1 cellular context compared by ENCODE assay signal in genomic region chr17:75405365-75406221, GRCh38.
TF ChIP-seq lines count a peak whose summit lies in the region.

Gene GRB2, minus strand, starts transcription at chr17:75405678. Its CDS starts 12,050 bp downstream, at chr17:75393628.

TF ChIP-seq in K562, 482 proteins besides CTCF, POLR2A, EP300 and RAD21 (continued from another document and continues in another):
- TF ChIP-seq PREB (CRISPR knock-in tag; IDR thresholded peaks at IDR 0.05), result no peak
- peak; percentile 78 for TF ChIP-seq POLR2B (IDR thresholded peaks at IDR 0.05; ENCODE audit: low read depth, partially characterized antibody)
- no peak for TF ChIP-seq SNRNP70 (optimal IDR thresholded peaks at IDR 0.05; ENCODE audit: low read depth, low read length)
- TF ChIP-seq TRIM25 (IDR thresholded peaks at IDR 0.05; ENCODE audit: borderline replicate concordance), result no peak
- no peak for TF ChIP-seq FUS (optimal IDR thresholded peaks at IDR 0.05; ENCODE audit: low read depth, low read length)
- TF ChIP-seq ETS2 (tag; IDR thresholded peaks at IDR 0.05; ENCODE audit: borderline replicate concordance, poor library complexity, severe bottlenecking), result no peak
- TF ChIP-seq CTBP1 (IDR thresholded peaks at IDR 0.05; ENCODE audit: borderline replicate concordance), result peak; percentile 49; the same call in 1 of the 2 replicates
- TF ChIP-seq PPARD (CRISPR knock-in tag; IDR thresholded peaks at IDR 0.05), result no peak
- peak; percentile 78; the same call in 1 of the 2 replicates for TF ChIP-seq ERF (CRISPR knock-in tag; IDR thresholded peaks at IDR 0.05)
- TF ChIP-seq BRF1 (IDR thresholded peaks at IDR 0.05; ENCODE audit: borderline replicate concordance, extremely low read depth, insufficient read length), result no peak
- peak; percentile 34; the same call in 1 of the 2 replicates for TF ChIP-seq CBX1 (IDR thresholded peaks at IDR 0.05; ENCODE audit: low read depth)
- no peak for TF ChIP-seq HMG20B (CRISPR knock-in tag; IDR thresholded peaks at IDR 0.05)
- TF ChIP-seq NFXL1 (CRISPR knock-in tag; IDR thresholded peaks at IDR 0.05), result no peak
- TF ChIP-seq SRF (CRISPR knock-in tag; IDR thresholded peaks at IDR 0.05), result peak in 1 of 2 experiments; percentile 33; a peak in 1 of 4 replicates
- no peak for TF ChIP-seq MXD1 (CRISPR knock-in tag; IDR thresholded peaks at IDR 0.05; ENCODE audit: borderline replicate concordance, poor library complexity, severe bottlenecking)
- TF ChIP-seq NCOA6 (IDR thresholded peaks at IDR 0.05), result no peak
- no peak for TF ChIP-seq NR3C1 (CRISPR knock-in tag; IDR thresholded peaks at IDR 0.05)
- peak in 1 of 2 experiments; percentile 18; a peak in 1 of 4 replicates for TF ChIP-seq UBTF (IDR thresholded peaks at IDR 0.05; ENCODE audit: borderline replicate concordance in 1 of 2, low read depth in 2 of 2, low read length in 2 of 2)
- peak; percentile 5; the same call in 1 of the 2 replicates for TF ChIP-seq ELF2 (CRISPR knock-in tag; IDR thresholded peaks at IDR 0.05)
- no peak for TF ChIP-seq GATA2 (CRISPR knock-in tag; IDR thresholded peaks at IDR 0.05)
- no peak for TF ChIP-seq BMI1 (IDR thresholded peaks at IDR 0.05; ENCODE audit: low read length)
- TF ChIP-seq DEAF1 (CRISPR knock-in tag; IDR thresholded peaks at IDR 0.05), result no peak
- TF ChIP-seq SAFB (IDR thresholded peaks at IDR 0.05; ENCODE audit: borderline replicate concordance, low read depth, low read length), result no peak
- TF ChIP-seq BCL6 (CRISPR knock-in tag; IDR thresholded peaks at IDR 0.05), result no peak
- TF ChIP-seq SPI1 (IDR thresholded peaks at IDR 0.05; ENCODE audit: borderline replicate concordance, low read depth, low read length), result no peak
- TF ChIP-seq CUX1 (CRISPR knock-in tag; IDR thresholded peaks at IDR 0.05), result no peak
- no peak for TF ChIP-seq NR4A1 (CRISPR knock-in tag; IDR thresholded peaks at IDR 0.05)
- TF ChIP-seq NR4A1 (tag; IDR thresholded peaks at IDR 0.05), result no peak
- TF ChIP-seq ATF1 (CRISPR knock-in tag; IDR thresholded peaks at IDR 0.05), result no peak
- no peak for TF ChIP-seq ATF1 (tag; IDR thresholded peaks at IDR 0.05)
- TF ChIP-seq IRF9 (tag; IDR thresholded peaks at IDR 0.05), result no peak
- TF ChIP-seq E2F3 (CRISPR knock-in tag; IDR thresholded peaks at IDR 0.05), result no peak
- TF ChIP-seq ZBTB2 (IDR thresholded peaks at IDR 0.05), result peak; percentile 97
- TF ChIP-seq MLX (CRISPR knock-in tag; conservative IDR thresholded peaks at IDR 0.05), result no peak
- TF ChIP-seq HNRNPL (IDR thresholded peaks at IDR 0.05; ENCODE audit: low read depth, low read length), result no peak
- TF ChIP-seq SP2 (IDR thresholded peaks at IDR 0.05; ENCODE audit: extremely low read depth, low read depth, low read length, poor library complexity, severe bottlenecking), result no peak
- TF ChIP-seq MAFG (tag; conservative IDR thresholded peaks at IDR 0.05), result no peak
- no peak for TF ChIP-seq MTF1 (CRISPR knock-in tag; IDR thresholded peaks at IDR 0.05; ENCODE audit: borderline replicate concordance)
- no peak for TF ChIP-seq ZBTB12 (CRISPR knock-in tag; IDR thresholded peaks at IDR 0.05)
- no peak for TF ChIP-seq CBFB (CRISPR knock-in tag; IDR thresholded peaks at IDR 0.05)
- no peak for TF ChIP-seq ZNF707 (CRISPR knock-in tag; conservative IDR thresholded peaks at IDR 0.05)
- peak; percentile 61 for TF ChIP-seq CXXC5 (CRISPR knock-in tag; IDR thresholded peaks at IDR 0.05)
- TF ChIP-seq GTF2F1 (IDR thresholded peaks at IDR 0.05; ENCODE audit: low read depth, low read length), result no peak
- TF ChIP-seq OTX1 (CRISPR knock-in tag; IDR thresholded peaks at IDR 0.05), result no peak
- peak; percentile 41 for TF ChIP-seq NEUROD1 (IDR thresholded peaks at IDR 0.05; ENCODE audit: borderline replicate concordance, low read depth, low read length, partially characterized antibody)
- no peak for TF ChIP-seq CREB5 (CRISPR knock-in tag; IDR thresholded peaks at IDR 0.05)
- no peak for TF ChIP-seq PURB (CRISPR knock-in tag; IDR thresholded peaks at IDR 0.05; ENCODE audit: low read depth)
- TF ChIP-seq MTA2 (IDR thresholded peaks at IDR 0.05; ENCODE audit: low read depth), result no peak
